Comparison of ENCODE assay signal across 1 cellular context in genomic region chr16:67248401-67249177, GRCh38.
TF ChIP-seq lines count a peak whose summit lies in the region.

SLC9A5 (plus strand) TSS chr16:67248979; CDS start chr16:67249015, 36 bp downstream.

TF ChIP-seq in GM12878, 131 proteins besides CTCF, POLR2A, EP300 and RAD21 (continued from another document):
- no peak for TF ChIP-seq E4F1 (IDR thresholded peaks at IDR 0.05; ENCODE audit: borderline replicate concordance, partially characterized antibody)
- no peak for TF ChIP-seq TBL1XR1 (IDR thresholded peaks at IDR 0.05; ENCODE audit: low read depth, low read length)
